ENCODE assay signal across 8 cellular contexts in genomic region chr20:4809707-4810106, GRCh38. TPM values are rescaled to one million over a fixed set of nuclear protein-coding genes. Genes with fewer than 3 reads are reported as not detected.
DNase-seq lines count a peak whose midpoint lies in the region; ATAC-seq, FAIRE-seq and TF ChIP-seq lines count a peak whose summit lies in the region.

No MANE protein-coding gene starts in this region.

- H3K4me3 ChIP-seq in liver (ENCODE audit: low read depth in 1 of 3, low read length in 3 of 3): no peak overlapping the region

- no peaks in the 10 kb centered on the region for H3K36me3 ChIP-seq in liver (ENCODE audit: control insufficient read depth in 4 of 4, insufficient read depth in 3 of 4, low read depth in 1 of 4, low read length in 3 of 4)

- POLR2A ChIA-PET in CD4-positive, alpha-beta T cell (lab: Charles Lee): no interaction called here

- no peak for TF ChIP-seq RAD21 in liver (IDR thresholded peaks at IDR 0.05)

- no peak for FAIRE-seq in frontal cortex (lab: Jason Lieb, UNC)

- H3K27ac ChIP-seq in CD4-positive, alpha-beta T cell (ENCODE audit: low read depth, low read length): no peak overlapping the region
- peak overlapping the region; percentile 33 to 46 for H3K27ac ChIP-seq in liver (ENCODE audit: low read depth in 1 of 2, low read length in 2 of 2)

- peak in 2 of 10 experiments; percentile 26 to 40 for DNase-seq in CD4-positive, alpha-beta T cell
- DNase-seq in RPMI8226 (peak; percentile 63), DMS114 treated with DMSO at 0.1 percent for 48 hours (lab: John Stamatoyannopoulos, UW; ENCODE audit: unreplicated experiment) (no peak), SKM-1 (lab: John Stamatoyannopoulos, UW; ENCODE audit: unreplicated experiment) (no peak), head of caudate nucleus (no peak), frontal cortex (ENCODE audit: low spot score in 2 of 2) (no peak)

- peak overlapping the region; percentile 98 for H3K27ac Mint-ChIP-seq in CD4-positive, alpha-beta T cell

- no peaks in the 10 kb centered on the region for H3K9me3 ChIP-seq in CD4-positive, alpha-beta T cell (ENCODE audit: control insufficient read depth, low read length)
- H3K9me3 ChIP-seq in liver (ENCODE audit: control insufficient read depth in 4 of 4, low read length in 3 of 4): no peaks in the 10 kb centered on the region

- H3K27me3 Mint-ChIP-seq in CD4-positive, alpha-beta T cell: no peaks in the 10 kb centered on the region

- 54% methylated on average over 8 of the region's 8 CpGs for WGBS in liver

- TF ChIP-seq CTCF in CD4-positive, alpha-beta T cell (IDR thresholded peaks at IDR 0.05): no peak
- no peak for TF ChIP-seq CTCF in liver (IDR thresholded peaks at IDR 0.05; ENCODE audit: low read depth, low read length, missing input control)

- peaks cover 0 to 20% (median 3%) of the 10 kb centered on the region in 4 donors for H3K4me1 ChIP-seq in liver (ENCODE audit: control insufficient read depth in 4 of 4, insufficient read depth in 4 of 4, low read length in 3 of 4)

- peaks cover 38% of the 10 kb centered on the region for H3K36me3 Mint-ChIP-seq in CD4-positive, alpha-beta T cell (ENCODE audit: low read depth)

- ATAC-seq in CD4-positive, alpha-beta T cell (ENCODE audit: poor library complexity): no peak
- ATAC-seq in GM21423 (IDR thresholded peaks at IDR 0.05; ENCODE audit: unreplicated experiment): peak; percentile 16

- no peak overlapping the region for H3K4me3 Mint-ChIP-seq in CD4-positive, alpha-beta T cell

- no peaks in the 10 kb centered on the region for H3K9me3 Mint-ChIP-seq in CD4-positive, alpha-beta T cell

- H3K4me1 Mint-ChIP-seq in CD4-positive, alpha-beta T cell (ENCODE audit: low read depth): peaks cover 84% of the 10 kb centered on the region

- CTCF ChIA-PET in CD4-positive, alpha-beta T cell (lab: Charles Lee): no interaction called here

- no peaks in the 10 kb centered on the region for H3K27me3 ChIP-seq in CD4-positive, alpha-beta T cell (ENCODE audit: control insufficient read depth, insufficient read depth, low read length)
- no peaks in the 10 kb centered on the region for H3K27me3 ChIP-seq in liver (ENCODE audit: control insufficient read depth in 4 of 4, insufficient read depth in 4 of 4, low read length in 3 of 4)

- intact Hi-C loops in CD4-positive, alpha-beta T cell (cut with DNase I, micrococcal nuclease): loop anchor here in 1 of 2 experiments (5.0 kb wide), 2 partner anchors 58 to 148 kb away; no protein-coding TSS in a partner anchor
- intact Hi-C loops in head of caudate nucleus (cut with DNase I): no loop called here

- H3K9ac ChIP-seq in liver (ENCODE audit: low read depth in 1 of 2, low read length in 2 of 2): no peak overlapping the region

TF ChIP-seq in liver, 16 proteins besides CTCF, POLR2A, EP300 and RAD21:
- TF ChIP-seq NR2F2 (IDR thresholded peaks at IDR 0.05): no peak
- TF ChIP-seq EGR1 (IDR thresholded peaks at IDR 0.05; ENCODE audit: low read depth in 2 of 2): no peak
- no peak for TF ChIP-seq REST (IDR thresholded peaks at IDR 0.05)
- no peak for TF ChIP-seq MAX (IDR thresholded peaks at IDR 0.05)
- no peak for TF ChIP-seq TAF1 (conservative IDR thresholded peaks at IDR 0.05)
- TF ChIP-seq YY1 (IDR thresholded peaks at IDR 0.05): no peak
- no peak for TF ChIP-seq FOXA2 (IDR thresholded peaks at IDR 0.05)
- no peak for TF ChIP-seq ZBTB33 (IDR thresholded peaks at IDR 0.05)
- no peak for TF ChIP-seq ATF3 (IDR thresholded peaks at IDR 0.05)
- no peak for TF ChIP-seq RXRA (IDR thresholded peaks at IDR 0.05)
- TF ChIP-seq JUND (IDR thresholded peaks at IDR 0.05): no peak

RNA-seq across cellular contexts. Expression of gene RASSF2, which starts 13.7 kb away (rescaled TPM):
- 10 to 100 TPM; 19.7 to 20.0 TPM for total RNA-seq in CD4-positive, alpha-beta T cell
- 10 to 100 TPM in 1 of 2 donors, 1 to 10 TPM in 1; 7.2 to 14.6 TPM for total RNA-seq in liver
- 1 to 10 TPM; 1.2 to 2.2 TPM for polyA plus RNA-seq in liver
- total RNA-seq in frontal cortex: 274 TPM

Comparison
In these comparisons a context has a peak if more than half of its experiments do, and no peak if none do; other contexts are left out.
1. RNA of gene RASSF2, which starts 13.7 kb away (total RNA-seq): 274 TPM in frontal cortex (single experiment); 19.7 to 20.0 TPM in CD4-positive, alpha-beta T cell and 7.2 to 14.6 TPM in liver; every median in the first group is over 10 times any median in the second.